ENCODE assay signal across 8 cellular contexts in genomic region chr3:194395767-194396527, GRCh38.
A peak's percentile ranks its signal among the peaks of the same experiment; 100 is the strongest.
DNase-seq lines count a peak whose midpoint lies in the region; ATAC-seq lines count a peak whose summit lies in the region.
"Had no signal": no experiment of that assay in that cellular context is flagged by ENCODE, and none has a peak within 500 bp of the region (broad histone marks: within the 10 kb centered on the region; RNA-seq: fewer than 3 reads in every experiment).

No MANE protein-coding gene starts in this region.

- DNase-seq in NCI-H526 treated with DMSO at 0.1 percent for 48 hours (lab: John Stamatoyannopoulos, UW): peak; percentile 8
- peak; percentile 64 for DNase-seq in activated T-cell treated with anti-CD3 and anti-CD28 coated beads, Interleukin-2, amount 50 U/mL, for 1 hour
- peak; percentile 56 for DNase-seq in stimulated activated CD4-positive, alpha-beta T cell treated with anti-CD3 and anti-CD28 coated beads, Interleukin-4, amount 100 ng/mL, for 24 hours
- no peak for DNase-seq in C1 segment of cervical spinal cord (lab: John Stamatoyannopoulos, UW)

- no peaks in the 10 kb centered on the region for H3K9me3 ChIP-seq in iPS-15b (ENCODE audit: control insufficient read depth, insufficient read depth, low read length)

- ATAC-seq in HG03565 (IDR thresholded peaks at IDR 0.05; ENCODE audit: unreplicated experiment) (no peak), GM21515 (IDR thresholded peaks at IDR 0.05; ENCODE audit: unreplicated experiment) (no peak)

- H3K9ac ChIP-seq in iPS-15b (ENCODE audit: low read depth, low read length): no peak overlapping the region
- H3K9ac ChIP-seq: parathyroid adenoma had no signal

- H3K4me1 ChIP-seq in iPS-15b (ENCODE audit: control insufficient read depth, insufficient read depth, low read length): no peaks in the 10 kb centered on the region
- H3K4me1 ChIP-seq: parathyroid adenoma had no signal

- peaks cover 16% of the 10 kb centered on the region for H3K27me3 ChIP-seq in iPS-15b (ENCODE audit: control insufficient read depth, insufficient read depth, low read length)

- no peaks in the 10 kb centered on the region for H3K36me3 ChIP-seq in iPS-15b (ENCODE audit: control insufficient read depth, insufficient read depth, low read length)

- H3K4me3 ChIP-seq in iPS-15b (ENCODE audit: low read depth, low read length): peak overlapping the region; percentile 35

Comparison
In these comparisons a context has a peak if more than half of its experiments do, and no peak if none do; other contexts are left out.
1. DNase-seq: peak in NCI-H526 treated with DMSO at 0.1 percent for 48 hours (single experiment), activated T-cell treated with anti-CD3 and anti-CD28 coated beads, Interleukin-2, amount 50 U/mL, for 1 hour (single experiment) and stimulated activated CD4-positive, alpha-beta T cell treated with anti-CD3 and anti-CD28 coated beads, Interleukin-4, amount 100 ng/mL, for 24 hours (single experiment); none in C1 segment of cervical spinal cord (0 of 14).